ENCODE assay signal across 25 cellular contexts in the genomic region with DNA sequence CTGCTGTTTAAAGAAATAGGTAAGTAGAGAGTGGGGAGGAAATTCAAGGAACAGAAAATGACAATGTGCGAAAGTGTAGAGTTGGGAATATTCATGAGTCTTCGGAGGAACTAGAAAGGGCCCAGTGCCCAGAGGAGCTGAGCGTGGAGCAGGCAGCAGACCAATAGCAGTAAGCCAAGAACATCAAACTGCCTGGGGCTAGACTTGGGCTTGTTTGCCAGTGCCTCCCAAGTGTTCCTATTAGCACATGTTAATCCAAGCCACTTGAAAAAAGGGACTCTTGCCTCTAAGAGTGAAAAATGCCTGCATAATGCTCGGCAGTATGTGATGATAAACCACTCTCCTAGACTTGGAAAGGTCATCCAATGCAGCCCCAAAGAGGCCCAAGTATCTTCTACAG. TPM values are rescaled to one million over a fixed set of nuclear protein-coding genes. Genes with fewer than 3 reads are reported as not detected.
DNase-seq lines count a peak whose midpoint lies in the region; ATAC-seq, FAIRE-seq and TF ChIP-seq lines count a peak whose summit lies in the region.
"Had no signal": no experiment of that assay in that cellular context is flagged by ENCODE, and none has a peak within 500 bp of the region (broad histone marks: within the 10 kb centered on the region; RNA-seq: fewer than 3 reads in every experiment).

No MANE protein-coding gene starts in this region.

- no peak overlapping the region for H2AK5ac ChIP-seq in mesendoderm (ENCODE audit: low read length)

- H3K79me2 ChIP-seq in mesendoderm (ENCODE audit: control insufficient read depth, insufficient read depth, low read length), result no peaks in the 10 kb centered on the region
- no peaks in the 10 kb centered on the region for H3K79me2 ChIP-seq in MM.1S (ENCODE audit: low read length)

- H3K4me3 ChIP-seq in mesendoderm (ENCODE audit: low read length) (no peak overlapping the region), MM.1S (ENCODE audit: low read length) (no peak overlapping the region)

- FAIRE-seq in frontal cortex (lab: Jason Lieb, UNC), result no peak
- FAIRE-seq: HTR-8/SVneo had no signal

- no CpG with 5 or more reads among the region's 4 CpGs for WGBS in mesendoderm (ENCODE audit: extremely low coverage, insufficient coverage, low lambda C conversion rate)

- H3K4me2 ChIP-seq in mesendoderm (ENCODE audit: low read length), result no peak overlapping the region
- H3K4me2 ChIP-seq in MM.1S (ENCODE audit: low read depth, low read length), result no peak overlapping the region

- CTCF ChIA-PET in WTC11 (lab: Charles Lee), result no interaction called here

- no peak overlapping the region for H2AFZ ChIP-seq in MM.1S (ENCODE audit: low read length)

- no peaks in the 10 kb centered on the region for H4K20me1 ChIP-seq in MM.1S (ENCODE audit: insufficient read depth, low read length)

- no peak overlapping the region for H3K4ac ChIP-seq in mesendoderm (ENCODE audit: low read depth, low read length)

- H3K23ac ChIP-seq in mesendoderm (ENCODE audit: low read length), result no peak overlapping the region

- H4K5ac ChIP-seq in mesendoderm (ENCODE audit: low read length), result no peak overlapping the region

- no peaks in the 10 kb centered on the region for H3K9me3 Mint-ChIP-seq in WTC11
- H3K9me3 Mint-ChIP-seq: CD4-positive, alpha-beta T cell; H9 had no signal

- POLR2A ChIA-PET in WTC11 (lab: Charles Lee), result no interaction called here

- H3K4me1 ChIP-seq in mesendoderm (ENCODE audit: control insufficient read depth, low read depth, low read length), result peaks cover 3% of the 10 kb centered on the region
- H3K4me1 ChIP-seq in MM.1S (ENCODE audit: low read length), result no peaks in the 10 kb centered on the region
- H3K4me1 ChIP-seq: Caco-2 had no signal

- H3K9me3 ChIP-seq in MM.1S (replicated peaks; ENCODE audit: insufficient read depth, low read length), result no peaks in the 10 kb centered on the region
- H3K9me3 ChIP-seq: Caco-2 had no signal

- H3K9me2 ChIP-seq in MM.1S (replicated peaks; ENCODE audit: insufficient read depth, low read length), result no peaks in the 10 kb centered on the region

- peaks cover 12% of the 10 kb centered on the region for H3K27me3 ChIP-seq in mesendoderm (ENCODE audit: insufficient read depth, low read length, poor library complexity)
- no peaks in the 10 kb centered on the region for H3K27me3 ChIP-seq in MM.1S (replicated peaks; ENCODE audit: insufficient read depth, low read length)

- no peak overlapping the region for H3K4me3 Mint-ChIP-seq in WTC11
- H3K4me3 Mint-ChIP-seq: CD4-positive, alpha-beta T cell; H9 had no signal

- no peak overlapping the region for H4K8ac ChIP-seq in mesendoderm (ENCODE audit: low read depth, low read length)

- no peaks in the 10 kb centered on the region for H3F3A ChIP-seq in MM.1S (ENCODE audit: insufficient read depth, low read length)

- H3K56ac ChIP-seq in mesendoderm (ENCODE audit: low read length), result no peak overlapping the region

- TF ChIP-seq CTCF in WTC11 (IDR thresholded peaks at IDR 0.05) (no peak), MM.1S (IDR thresholded peaks at IDR 0.05; ENCODE audit: low read length) (no peak)

- DNase-seq in DMS79 treated with DMSO at 0.1 percent for 48 hours (lab: John Stamatoyannopoulos, UW) (peak; percentile 1), DMS79 (lab: John Stamatoyannopoulos, UW) (no peak), WTC11 (ENCODE audit: low spot score) (no peak), mesendoderm (peak; percentile 80), iPS-NIHi7 (ENCODE audit: extremely low spot score) (no peak), MM.1S (no peak), NCI-H526 treated with DMSO at 0.1 percent for 48 hours (lab: John Stamatoyannopoulos, UW) (no peak), frontal cortex (ENCODE audit: low spot score in 2 of 2) (no peak)
- DNase-seq: 8988T; Caco-2; CD4-positive, alpha-beta T cell; EL; H9; IMR-90; Kasumi-1; NCI-H1092 treated with DMSO at 0.1 percent for 48 hours; NCI-H146; NCI-H2081 treated with DMSO at 0.1 percent for 48 hours; NCI-H2227 treated with DMSO at 0.1 percent for 48 hours; NCI-H510A treated with DMSO at 0.1 percent for 48 hours; PC-3; SIG-M5 had no signal

- no peaks in the 10 kb centered on the region for H3K36me3 Mint-ChIP-seq in WTC11

- H3K27ac ChIP-seq in mesendoderm (ENCODE audit: low read depth, low read length), result no peak overlapping the region
- H3K27ac ChIP-seq in MM.1S (ENCODE audit: low read length), result no peak overlapping the region
- H3K27ac ChIP-seq: RWPE1 had no signal

- H2BK120ac ChIP-seq in mesendoderm (ENCODE audit: low read depth, low read length), result no peak overlapping the region

- no peak overlapping the region for H2BK5ac ChIP-seq in mesendoderm (ENCODE audit: low read length)

- peaks cover 33% of the 10 kb centered on the region for H3K27me3 Mint-ChIP-seq in WTC11 (ENCODE audit: low read depth)

- ATAC-seq in WTC11, result peak; percentile 37; the same call in 1 of the 2 replicates
- ATAC-seq: PC-3 had no signal

- H3K18ac ChIP-seq in mesendoderm (ENCODE audit: low read length), result no peak overlapping the region

- H3K79me1 ChIP-seq in mesendoderm (ENCODE audit: low read length), result no peaks in the 10 kb centered on the region

- H3K9ac ChIP-seq in mesendoderm (ENCODE audit: low read length) (no peak overlapping the region), MM.1S (ENCODE audit: low read length) (no peak overlapping the region)

- H3K4me1 Mint-ChIP-seq in WTC11, result peaks cover 13% of the 10 kb centered on the region

- no peak overlapping the region for H2BK15ac ChIP-seq in mesendoderm (replicated peaks; ENCODE audit: low read depth)

- no peaks in the 10 kb centered on the region for H3K36me3 ChIP-seq in mesendoderm (ENCODE audit: control insufficient read depth, insufficient read depth, low read length)
- H3K36me3 ChIP-seq in MM.1S (replicated peaks; ENCODE audit: insufficient read depth, low read length), result no peaks in the 10 kb centered on the region

- no peak overlapping the region for H3K27ac Mint-ChIP-seq in WTC11
- H3K27ac Mint-ChIP-seq: CD4-positive, alpha-beta T cell; H9 had no signal

TF ChIP-seq in WTC11, 78 proteins besides CTCF, POLR2A, EP300 and RAD21:
- TF ChIP-seq, protein P1, sequence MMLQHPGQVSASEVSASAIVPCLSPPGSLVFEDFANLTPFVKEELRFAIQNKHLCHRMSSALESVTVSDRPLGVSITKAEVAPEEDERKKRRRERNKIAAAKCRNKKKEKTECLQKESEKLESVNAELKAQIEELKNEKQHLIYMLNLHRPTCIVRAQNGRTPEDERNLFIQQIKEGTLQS (CRISPR knock-in tag; conservative IDR thresholded peaks at IDR 0.05), result no peak
- TF ChIP-seq OVOL2 (CRISPR knock-in tag; IDR thresholded peaks at IDR 0.05; ENCODE audit: borderline replicate concordance) (no peak), ZNF232 (CRISPR knock-in tag; IDR thresholded peaks at IDR 0.05) (no peak), TEAD4 (CRISPR knock-in tag; IDR thresholded peaks at IDR 0.05) (no peak), ZNF396 (CRISPR knock-in tag; IDR thresholded peaks at IDR 0.05; ENCODE audit: borderline replicate concordance) (no peak), NR1H2 (CRISPR knock-in tag; IDR thresholded peaks at IDR 0.05) (no peak), CBFB (CRISPR knock-in tag; IDR thresholded peaks at IDR 0.05; ENCODE audit: low read depth) (no peak), SP1 (CRISPR knock-in tag; conservative IDR thresholded peaks at IDR 0.05) (no peak), ZSCAN18 (CRISPR knock-in tag; IDR thresholded peaks at IDR 0.05) (no peak), ZNF219 (CRISPR knock-in tag; IDR thresholded peaks at IDR 0.05; ENCODE audit: borderline replicate concordance) (no peak), ZNF416 (CRISPR knock-in tag; IDR thresholded peaks at IDR 0.05) (no peak), FOXJ3 (CRISPR knock-in tag; IDR thresholded peaks at IDR 0.05; ENCODE audit: borderline replicate concordance) (no peak), ETV6 (CRISPR knock-in tag; IDR thresholded peaks at IDR 0.05) (no peak), CREB1 (CRISPR knock-in tag; IDR thresholded peaks at IDR 0.05) (no peak), NR3C1 (CRISPR knock-in tag; conservative IDR thresholded peaks at IDR 0.05; ENCODE audit: low read depth) (no peak), ATF1 (CRISPR knock-in tag; IDR thresholded peaks at IDR 0.05) (no peak)
- TF ChIP-seq, protein P2, sequence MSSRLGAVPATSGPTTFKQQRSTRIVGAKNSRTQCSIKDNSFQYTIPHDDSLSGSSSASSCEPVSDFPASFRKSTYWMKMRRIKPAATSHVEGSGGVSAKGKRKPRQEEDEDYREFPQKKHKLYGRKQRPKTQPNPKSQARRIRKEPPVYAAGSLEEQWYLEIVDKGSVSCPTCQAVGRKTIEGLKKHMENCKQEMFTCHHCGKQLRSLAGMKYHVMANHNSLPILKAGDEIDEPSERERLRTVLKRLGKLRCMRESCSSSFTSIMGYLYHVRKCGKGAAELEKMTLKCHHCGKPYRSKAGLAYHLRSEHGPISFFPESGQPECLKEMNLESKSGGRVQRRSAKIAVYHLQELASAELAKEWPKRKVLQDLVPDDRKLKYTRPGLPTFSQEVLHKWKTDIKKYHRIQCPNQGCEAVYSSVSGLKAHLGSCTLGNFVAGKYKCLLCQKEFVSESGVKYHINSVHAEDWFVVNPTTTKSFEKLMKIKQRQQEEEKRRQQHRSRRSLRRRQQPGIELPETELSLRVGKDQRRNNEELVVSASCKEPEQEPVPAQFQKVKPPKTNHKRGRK (CRISPR knock-in tag; IDR thresholded peaks at IDR 0.05; ENCODE audit: borderline replicate concordance), result no peak

RNA-seq across cellular contexts. Expression of gene TAL2, which starts 1.2 kb away (rescaled TPM):
- total RNA-seq in WTC11 (2021) (0.41 TPM in 1 of 3 replicates, not detected in the others), frontal cortex (13.5 TPM)
- polyA plus RNA-seq in mesendoderm (2013, experiment 1 of 2), result 0.42 TPM
- 0.42 TPM for polyA plus RNA-seq in mesendoderm (2013, experiment 2 of 2)
- total RNA-seq: CD4-positive, alpha-beta T cell; IMR-90; PC-3 had no signal
- polyA plus RNA-seq: AG04450 had no signal

RNA-seq across cellular contexts. Expression of gene TMEM38B, which starts 33.3 kb away (rescaled TPM):
- 15.7 to 17.9 TPM (median 17.6 TPM) in 3 replicates for total RNA-seq in WTC11 (2021)
- 7.1 TPM for polyA plus RNA-seq in mesendoderm (2013, experiment 1 of 2)
- 8.6 TPM for polyA plus RNA-seq in mesendoderm (2013, experiment 2 of 2)
- total RNA-seq in frontal cortex, result 29.3 TPM

Comparison
In these comparisons a context has a peak if more than half of its experiments do, and no peak if none do; other contexts are left out.
1. DNase-seq: peak in DMS79 treated with DMSO at 0.1 percent for 48 hours (single experiment) and mesendoderm (single experiment); none in DMS79 (single experiment), WTC11 (single experiment), iPS-NIHi7 (single experiment), MM.1S (single experiment), NCI-H526 treated with DMSO at 0.1 percent for 48 hours (single experiment) and frontal cortex (0 of 2).
2. RNA of gene TAL2, which starts 1.2 kb away (total RNA-seq): 13.5 TPM in frontal cortex (single experiment); 0.41 TPM in WTC11; every median in the first group is over 10 times any median in the second.